Comparison of ENCODE assay signal across 27 cellular contexts in genomic region chr21:39984613-39985012, GRCh38.
"Had no signal": no experiment of that assay in that cellular context is flagged by ENCODE, and none has a peak within 500 bp of the region (broad histone marks: within the 10 kb centered on the region; RNA-seq: fewer than 3 reads in every experiment).

No MANE protein-coding gene starts in this region.

- H3K4me1 ChIP-seq: pancreas, psoas muscle, right lobe of liver, stomach, thyroid gland, tibial nerve, upper lobe of left lung, uterus had no signal

- H3K36me3 ChIP-seq: neutrophil, pancreas, right lobe of liver, sigmoid colon, stomach, thoracic aorta, thyroid gland, tibial nerve, upper lobe of left lung, uterus had no signal

- DNase-seq: naive thymus-derived CD4-positive, alpha-beta T cell; natural killer cell; nephron progenitor cell; nucleus accumbens; pancreas; psoas muscle; right cardiac atrium; right lobe of liver; sigmoid colon; small intestine; stimulated activated CD4-positive, alpha-beta T cell treated with anti-CD3 and anti-CD28 coated beads, Interleukin-15, amount 100 ng/mL, for 24 hours; stimulated activated CD4-positive, alpha-beta T cell treated with anti-CD3 and anti-CD28 coated beads, Interleukin-2, amount 100 ng/mL, for 24 hours; stimulated activated CD4-positive, alpha-beta T cell treated with anti-CD3 and anti-CD28 coated beads, Interleukin-2, amount 100 ng/mL, for 48 hours; stimulated activated CD4-positive, alpha-beta T cell treated with anti-CD3 and anti-CD28 coated beads, Interleukin-4, amount 100 ng/mL, for 24 hours; stimulated activated naive B cell treated with anti-CD40 and anti-IgM and Interleukin-4, amounts not matched to agents 10 μg/mL and 1 μg/mL and 100 μg/mL, for 72 hours; stimulated activated naive CD4-positive, alpha-beta T cell treated with Interleukin-2 at 50 U/mL for 16 hours; stomach; thyroid gland; trophoblast cell; upper lobe of left lung; uterus had no signal

- H3K4me3 ChIP-seq: pancreas, psoas muscle, right lobe of liver, sigmoid colon, stomach, thoracic aorta, thyroid gland, tibial nerve, upper lobe of left lung, uterus had no signal

- H3K9me3 ChIP-seq: neutrophil, pancreas, psoas muscle, right lobe of liver, sigmoid colon, stomach, thoracic aorta, thyroid gland, tibial nerve, upper lobe of left lung, uterus had no signal

- H3K27me3 Mint-ChIP-seq: naive thymus-derived CD4-positive, alpha-beta T cell; stimulated activated naive B cell treated with anti-CD40 and anti-IgM and Interleukin-4, amounts not matched to agents 10 μg/mL and 1 μg/mL and 100 μg/mL, for 72 hours; stimulated activated naive CD8-positive, alpha-beta T cell treated with anti-CD3 and anti-CD28 coated beads, Interleukin-15, Interleukin-2, amounts not matched to agents 100 ng/mL and 50 ng/mL, for 24 hours had no signal

- H3K27me3 ChIP-seq: neutrophil, pancreas, right lobe of liver, sigmoid colon, stomach, thyroid gland, tibial nerve, upper lobe of left lung, uterus had no signal

- H3K9me3 Mint-ChIP-seq: natural killer cell; nephron progenitor cell; neural crest cell; stimulated activated naive CD8-positive, alpha-beta T cell treated with anti-CD3 and anti-CD28 coated beads, Interleukin-15, Interleukin-2, amounts not matched to agents 100 ng/mL and 50 ng/mL, for 24 hours had no signal

- H3K27ac ChIP-seq: neutrophil, pancreas, psoas muscle, right lobe of liver, sigmoid colon, stomach, thoracic aorta, thyroid gland, tibial nerve, upper lobe of left lung, uterus had no signal

- H3K36me3 Mint-ChIP-seq: naive thymus-derived CD4-positive, alpha-beta T cell; natural killer cell; stimulated activated effector memory CD8-positive, alpha-beta T cell treated with anti-CD3 and anti-CD28 coated beads, Interleukin-12 subunit alpha, Interleukin-12 subunit beta, amount 100 ng/mL, for 72 hours; stimulated activated naive B cell treated with anti-CD40 and anti-IgM and Interleukin-4, amounts not matched to agents 10 μg/mL and 1 μg/mL and 100 μg/mL, for 72 hours had no signal

- H3K4me1 Mint-ChIP-seq: naive thymus-derived CD4-positive, alpha-beta T cell; natural killer cell; nephron progenitor cell; neural crest cell; stimulated activated effector memory CD8-positive, alpha-beta T cell treated with anti-CD3 and anti-CD28 coated beads, Interleukin-12 subunit alpha, Interleukin-12 subunit beta, amount 100 ng/mL, for 72 hours; stimulated activated naive B cell treated with anti-CD40 and anti-IgM and Interleukin-4, amounts not matched to agents 10 μg/mL and 1 μg/mL and 100 μg/mL, for 72 hours had no signal

- ATAC-seq: naive thymus-derived CD4-positive, alpha-beta T cell; pancreas; psoas muscle; right cardiac atrium; right lobe of liver; stimulated activated effector memory CD8-positive, alpha-beta T cell treated with anti-CD3 and anti-CD28 coated beads, Interleukin-12 subunit alpha, Interleukin-12 subunit beta, amount 100 ng/mL, for 72 hours; stimulated activated naive B cell treated with anti-CD40 and anti-IgM and Interleukin-4, amounts not matched to agents 10 μg/mL and 1 μg/mL and 100 μg/mL, for 72 hours had no signal

- H3K4me3 Mint-ChIP-seq: naive thymus-derived CD4-positive, alpha-beta T cell; natural killer cell; nephron progenitor cell; neural crest cell; stimulated activated effector memory CD8-positive, alpha-beta T cell treated with anti-CD3 and anti-CD28 coated beads, Interleukin-12 subunit alpha, Interleukin-12 subunit beta, amount 100 ng/mL, for 72 hours; stimulated activated naive B cell treated with anti-CD40 and anti-IgM and Interleukin-4, amounts not matched to agents 10 μg/mL and 1 μg/mL and 100 μg/mL, for 72 hours; stimulated activated naive CD8-positive, alpha-beta T cell treated with anti-CD3 and anti-CD28 coated beads, Interleukin-15, Interleukin-2, amounts not matched to agents 100 ng/mL and 50 ng/mL, for 24 hours had no signal

- H3K27ac Mint-ChIP-seq: naive thymus-derived CD4-positive, alpha-beta T cell; natural killer cell; nephron progenitor cell; stimulated activated effector memory CD8-positive, alpha-beta T cell treated with anti-CD3 and anti-CD28 coated beads, Interleukin-12 subunit alpha, Interleukin-12 subunit beta, amount 100 ng/mL, for 72 hours; stimulated activated naive B cell treated with anti-CD40 and anti-IgM and Interleukin-4, amounts not matched to agents 10 μg/mL and 1 μg/mL and 100 μg/mL, for 72 hours; stimulated activated naive CD8-positive, alpha-beta T cell treated with anti-CD3 and anti-CD28 coated beads, Interleukin-15, Interleukin-2, amounts not matched to agents 100 ng/mL and 50 ng/mL, for 24 hours had no signal
